ENCODE assay signal across 21 cellular contexts in the genomic region with DNA sequence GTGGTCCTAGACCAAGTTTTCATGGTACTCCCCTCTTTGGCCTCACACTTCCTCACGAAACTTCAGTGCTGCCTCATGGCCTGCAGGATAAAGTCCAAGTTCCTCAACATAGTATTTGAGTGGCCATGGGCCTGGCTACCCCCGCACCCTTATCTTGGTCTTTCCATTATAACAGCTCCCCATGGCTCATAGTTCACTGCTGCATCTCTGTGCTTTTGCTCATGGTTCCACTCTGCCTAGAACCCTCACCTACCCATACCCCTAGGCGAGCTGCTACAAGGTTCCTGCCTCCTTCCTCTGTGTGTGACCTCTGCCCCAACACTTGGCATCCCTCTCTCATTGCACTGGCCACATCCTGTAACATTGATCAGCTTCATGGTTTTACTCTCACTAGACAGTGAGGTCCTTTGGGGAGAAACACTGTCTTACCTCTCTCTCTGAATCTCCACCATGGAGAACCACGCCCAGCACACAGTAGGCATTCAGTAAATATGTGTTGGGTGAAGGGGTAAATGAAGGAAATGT.
"Had no signal": no experiment of that assay in that cellular context is flagged by ENCODE, and none has a peak within 500 bp of the region (broad histone marks: within the 10 kb centered on the region; RNA-seq: fewer than 3 reads in every experiment).

No MANE protein-coding gene starts in this region.

- H3K4me1 ChIP-seq: adrenal gland, foreskin keratinocyte, prostate gland, right atrium auricular region, suprapubic skin had no signal

- H3K9me3 ChIP-seq: adrenal gland, prostate gland, right atrium auricular region, suprapubic skin had no signal

- H3K4me3 Mint-ChIP-seq: activated naive CD4-positive, alpha-beta T cell treated with anti-CD3 and anti-CD28 coated beads, Interleukin-2, amount 10 ng/mL, durations not matched to agents 7 days and 5 days; nephron; stimulated activated naive CD8-positive, alpha-beta T cell treated with anti-CD3 and anti-CD28 coated beads, Interleukin-15, Interleukin-2, amounts not matched to agents 100 ng/mL and 50 ng/mL, for 24 hours had no signal

- H3K27ac ChIP-seq: adrenal gland, foreskin keratinocyte, hepatocyte, prostate gland, right atrium auricular region, suprapubic skin had no signal

- DNase-seq: activated CD4-positive, alpha-beta T cell treated with anti-CD3 and anti-CD28 coated beads, Interleukin-2, amount 50 U/mL, for 1 hour; activated naive CD4-positive, alpha-beta T cell treated with anti-CD3 and anti-CD28 coated beads, Interleukin-2, amount 10 ng/mL, durations not matched to agents 7 days and 5 days; activated T-cell treated with anti-CD3 and anti-CD28 coated beads, Interleukin-2, amount 50 U/mL, for 1 hour; adrenal gland; dermis blood vessel endothelial cell; foreskin keratinocyte; left colon; occipital lobe; stimulated activated CD4-positive, alpha-beta T cell treated with anti-CD3 and anti-CD28 coated beads, Interleukin-12 subunit alpha, Interleukin-12 subunit beta, amount 100 ng/mL, for 4 hours; stimulated activated CD4-positive, alpha-beta T cell treated with anti-CD3 and anti-CD28 coated beads, Interleukin-1b, Interleukin-23, amount 100 ng/mL, for 48 hours; stimulated activated CD8-positive, alpha-beta memory T cell treated with anti-CD3 and anti-CD28 coated beads, Interleukin-4, amount 100 ng/mL, for 48 hours; T-helper 9 cell; trophoblast cell had no signal

- ATAC-seq: foreskin keratinocyte, left colon had no signal

- H3K27ac Mint-ChIP-seq: activated naive CD4-positive, alpha-beta T cell treated with anti-CD3 and anti-CD28 coated beads, Interleukin-2, amount 10 ng/mL, durations not matched to agents 7 days and 5 days; activated T-helper 2 cell treated with anti-CD3 and anti-CD28 coated beads, Interferon-gamma antibody, Interleukin-2, Interleukin-4, amounts not matched to agents 10 μg/mL and 5 μg/mL and 100 μg/mL, durations not matched to agents 14 hours and 24 hours and 36 hours; nephron; stimulated activated naive CD8-positive, alpha-beta T cell treated with anti-CD3 and anti-CD28 coated beads, Interleukin-15, Interleukin-2, amounts not matched to agents 100 ng/mL and 50 ng/mL, for 24 hours had no signal

- H3K9me3 Mint-ChIP-seq: activated naive CD4-positive, alpha-beta T cell treated with anti-CD3 and anti-CD28 coated beads, Interleukin-2, amount 10 ng/mL, durations not matched to agents 7 days and 5 days; nephron; stimulated activated naive CD8-positive, alpha-beta T cell treated with anti-CD3 and anti-CD28 coated beads, Interleukin-15, Interleukin-2, amounts not matched to agents 100 ng/mL and 50 ng/mL, for 24 hours had no signal

- H3K4me3 ChIP-seq: adrenal gland, hepatocyte, lung, prostate gland, right atrium auricular region, suprapubic skin had no signal

- H3K36me3 Mint-ChIP-seq: activated naive CD4-positive, alpha-beta T cell treated with anti-CD3 and anti-CD28 coated beads, Interleukin-2, amount 10 ng/mL, durations not matched to agents 7 days and 5 days had no signal

- H3K4me1 Mint-ChIP-seq: nephron had no signal

- H3K27me3 ChIP-seq: foreskin keratinocyte, hepatocyte, right atrium auricular region had no signal

- H3K36me3 ChIP-seq: adrenal gland, prostate gland, right atrium auricular region, suprapubic skin had no signal
